In genomic region chr2:151668737-151669136, GRCh38 we compare ENCODE assay signal across 22 cellular contexts.
DNase-seq lines count a peak whose midpoint lies in the region; ATAC-seq and TF ChIP-seq lines count a peak whose summit lies in the region.
"Had no signal": no experiment of that assay in that cellular context is flagged by ENCODE, and none has a peak within 500 bp of the region (broad histone marks: within the 10 kb centered on the region; RNA-seq: fewer than 3 reads in every experiment).

No MANE protein-coding gene starts in this region.

- H3K27ac Mint-ChIP-seq in GM23338, result no peak overlapping the region
- no peak overlapping the region for H3K27ac Mint-ChIP-seq in WTC11
- H3K27ac Mint-ChIP-seq: CD4-positive, alpha-beta T cell had no signal

- H3K27me3 ChIP-seq in GM23338 (ENCODE audit: insufficient read depth), result no peaks in the 10 kb centered on the region
- H3K27me3 ChIP-seq: BLaER1 treated with 17β-estradiol and CSF1 and Interleukin-3, amounts not matched to agents 10 nM and 100 nM; MG63; Peyer's patch had no signal

- H3K79me2 ChIP-seq in GM23338 (replicated peaks; ENCODE audit: insufficient read depth), result no peaks in the 10 kb centered on the region

- no peaks in the 10 kb centered on the region for H3F3A ChIP-seq in GM23338 (replicated peaks; ENCODE audit: low read depth)

- no peak overlapping the region for H3K4me2 ChIP-seq in GM23338
- H3K4me2 ChIP-seq: BLaER1 treated with 17β-estradiol and CSF1 and Interleukin-3, amounts not matched to agents 10 nM and 100 nM had no signal

- H3K4me3 Mint-ChIP-seq in GM23338 (no peak overlapping the region), WTC11 (no peak overlapping the region)
- H3K4me3 Mint-ChIP-seq: CD4-positive, alpha-beta T cell had no signal

- no peak overlapping the region for H3K4me3 ChIP-seq in GM23338
- H3K4me3 ChIP-seq: BLaER1 treated with 17β-estradiol and CSF1 and Interleukin-3, amounts not matched to agents 10 nM and 100 nM; MG63; Peyer's patch; SK-N-MC had no signal

- H3K27ac ChIP-seq in GM23338 (ENCODE audit: low read depth), result no peak overlapping the region
- H3K27ac ChIP-seq: BLaER1 treated with 17β-estradiol and CSF1 and Interleukin-3, amounts not matched to agents 10 nM and 100 nM; Peyer's patch; SK-N-MC had no signal

- no peaks in the 10 kb centered on the region for H3K36me3 ChIP-seq in GM23338 (ENCODE audit: insufficient read depth)
- H3K36me3 ChIP-seq: BLaER1 treated with 17β-estradiol and CSF1 and Interleukin-3, amounts not matched to agents 10 nM and 100 nM; MG63; Peyer's patch had no signal

- peak; percentile 61 for DNase-seq in GM23338 (ENCODE audit: low spot score)
- peak; percentile 10 for DNase-seq in HEK293T (ENCODE audit: extremely low spot score)
- DNase-seq in WTC11 (ENCODE audit: low spot score), result no peak
- DNase-seq in iPS-NIHi7 (ENCODE audit: extremely low spot score), result peak; percentile 29
- no peak for DNase-seq in SIG-M5 treated with dmso at 0.1 percent for 504 hours (lab: John Stamatoyannopoulos, UW; ENCODE audit: unreplicated experiment)
- DNase-seq in GM13976 (ENCODE audit: low spot score), result no peak
- DNase-seq: AML-193; CD4-positive, alpha-beta T cell; GOT3; MG63; NCI-H1417; NCI-H1694 treated with DMSO at 0.1 percent for 48 hours; NCI-H2081; NCI-H2227 treated with DMSO at 0.1 percent for 48 hours; NCI-H526 treated with DMSO at 0.1 percent for 48 hours; OCI-M1; Peyer's patch; SHP77 treated with DMSO at 0.1 percent for 48 hours had no signal

- CTCF ChIA-PET in HEK293T (lab: Yijun Ruan, JAX) (no interaction called here), WTC11 (lab: Charles Lee) (no interaction called here)

- in situ Hi-C loops in GM13976 (cut with MboI; ENCODE audit: low sequenced_read_pairs, unreplicated experiment), result no loop called here

- no peak overlapping the region for H2AFZ ChIP-seq in GM23338

- no peaks in the 10 kb centered on the region for H3K9me2 ChIP-seq in GM23338 (ENCODE audit: insufficient read depth)

- POLR2A ChIA-PET in HEK293T (lab: Yijun Ruan, JAX) (no interaction called here), WTC11 (lab: Charles Lee) (no interaction called here)

- no peaks in the 10 kb centered on the region for H4K20me1 ChIP-seq in GM23338 (replicated peaks; ENCODE audit: insufficient read depth)
- H4K20me1 ChIP-seq: BLaER1 treated with 17β-estradiol and CSF1 and Interleukin-3, amounts not matched to agents 10 nM and 100 nM had no signal

- H3K9me3 Mint-ChIP-seq in GM23338, result no peaks in the 10 kb centered on the region
- H3K9me3 Mint-ChIP-seq in WTC11, result no peaks in the 10 kb centered on the region
- H3K9me3 Mint-ChIP-seq: CD4-positive, alpha-beta T cell had no signal

- ATAC-seq in GM23338 (peak; percentile 73), WTC11 (peak; percentile 70), HG03460 (IDR thresholded peaks at IDR 0.05; ENCODE audit: unreplicated experiment) (no peak), GM18870 (IDR thresholded peaks at IDR 0.05; ENCODE audit: unreplicated experiment) (no peak)

- H3K4me1 ChIP-seq in GM23338 (ENCODE audit: insufficient read depth), result peaks cover 23% of the 10 kb centered on the region
- H3K4me1 ChIP-seq: BLaER1 treated with 17β-estradiol and CSF1 and Interleukin-3, amounts not matched to agents 10 nM and 100 nM; Peyer's patch had no signal

- TF ChIP-seq CTCF in GM23338 (conservative IDR thresholded peaks at IDR 0.05; ENCODE audit: low read depth in 2 of 2) (peak; percentile 62 to 71), WTC11 (IDR thresholded peaks at IDR 0.05) (no peak), GM13976 (IDR thresholded peaks at IDR 0.05; ENCODE audit: borderline replicate concordance, control extremely low read depth, extremely low read depth, insufficient read depth, missing control alignments) (no peak)

- H3K36me3 Mint-ChIP-seq in GM23338 (ENCODE audit: low read depth) (no peaks in the 10 kb centered on the region), WTC11 (no peaks in the 10 kb centered on the region)

- H3K4me1 Mint-ChIP-seq in GM23338, result peaks cover 21% of the 10 kb centered on the region
- peaks cover 23% of the 10 kb centered on the region for H3K4me1 Mint-ChIP-seq in WTC11

- H3K27me3 Mint-ChIP-seq in GM23338 (ENCODE audit: insufficient read depth, low read depth, poor library complexity) (no peaks in the 10 kb centered on the region), WTC11 (ENCODE audit: low read depth) (no peaks in the 10 kb centered on the region)
- H3K27me3 Mint-ChIP-seq: CD4-positive, alpha-beta T cell had no signal

TF ChIP-seq in HEK293T, 16 proteins besides CTCF, POLR2A, EP300 and RAD21:
- no peak for TF ChIP-seq CTBP1 (IDR thresholded peaks at IDR 0.05; ENCODE audit: borderline replicate concordance)
- no peak for TF ChIP-seq TARDBP (IDR thresholded peaks at IDR 0.05)
- no peak for TF ChIP-seq ARNT (IDR thresholded peaks at IDR 0.05)
- no peak for TF ChIP-seq LEF1 (IDR thresholded peaks at IDR 0.05; ENCODE audit: borderline replicate concordance)
- TF ChIP-seq NFRKB (IDR thresholded peaks at IDR 0.05), result no peak
- no peak for TF ChIP-seq L3MBTL2 (conservative IDR thresholded peaks at IDR 0.05)

TF ChIP-seq in WTC11, 78 proteins besides CTCF, POLR2A, EP300 and RAD21:
- TF ChIP-seq ZNF671 (CRISPR knock-in tag; IDR thresholded peaks at IDR 0.05) (no peak), JAZF1 (CRISPR knock-in tag; IDR thresholded peaks at IDR 0.05) (no peak), ZBTB21 (CRISPR knock-in tag; IDR thresholded peaks at IDR 0.05; ENCODE audit: borderline replicate concordance) (no peak), ATF1 (CRISPR knock-in tag; IDR thresholded peaks at IDR 0.05) (no peak)

Comparison
In these comparisons a context has a peak if more than half of its experiments do, and no peak if none do; other contexts are left out.
1. ATAC-seq: peak in GM23338 (single experiment) and WTC11 (single experiment); none in HG03460 (single experiment) and GM18870 (single experiment).
2. DNase-seq: peak in GM23338 (single experiment), HEK293T (single experiment) and iPS-NIHi7 (single experiment); none in WTC11 (single experiment), SIG-M5 treated with dmso at 0.1 percent for 504 hours (single experiment) and GM13976 (single experiment).
3. CTCF ChIP-seq: peak in GM23338 (2 of 2); none in WTC11 (single experiment) and GM13976 (single experiment).